ENCODE assay signal across 14 cellular contexts in genomic region chr17:28468033-28468735, GRCh38. TPM values are rescaled to one million over a fixed set of nuclear protein-coding genes. Genes with fewer than 3 reads are reported as not detected.
"Had no signal": no experiment of that assay in that cellular context is flagged by ENCODE, and none has a peak within 500 bp of the region (broad histone marks: within the 10 kb centered on the region; RNA-seq: fewer than 3 reads in every experiment).

No MANE protein-coding gene starts in this region.

RNA-seq across cellular contexts. Expression of gene SLC13A2, which starts 5.3 kb away (rescaled TPM):
- total RNA-seq: activated CD4-positive, alpha-beta memory T cell treated with anti-CD3 and anti-CD28 coated beads, Interleukin-2, amount 10 ng/mL, durations not matched to agents 7 days and 5 days; activated CD4-positive, alpha-beta T cell treated with anti-CD3 and anti-CD28 coated beads, Interleukin-2, amount 10 ng/mL, durations not matched to agents 7 days and 5 days; activated naive CD4-positive, alpha-beta T cell treated with anti-CD3 and anti-CD28 coated beads, Interleukin-2, amount 50 U/mL, for 72 hours; activated T-cell treated with anti-CD3 and anti-CD28 coated beads, Interleukin-2, amount 50 U/mL, for 4 hours; activated T-helper 17 cell treated with anti-CD3 and anti-CD28 coated beads, Interleukin-2, amount 50 U/mL, for 72 hours; left ventricle myocardium superior; lung microvascular endothelial cell; renal cortical epithelial cell; uterus had no signal
- polyA plus RNA-seq: neural cell, ovary had no signal

RNA-seq across cellular contexts. Expression of gene FOXN1, which starts 38.0 kb away (rescaled TPM):
- total RNA-seq: activated CD4-positive, alpha-beta memory T cell treated with anti-CD3 and anti-CD28 coated beads, Interleukin-2, amount 10 ng/mL, durations not matched to agents 7 days and 5 days; activated CD4-positive, alpha-beta T cell treated with anti-CD3 and anti-CD28 coated beads, Interleukin-2, amount 10 ng/mL, durations not matched to agents 7 days and 5 days; activated naive CD4-positive, alpha-beta T cell treated with anti-CD3 and anti-CD28 coated beads, Interleukin-2, amount 50 U/mL, for 72 hours; activated T-cell treated with anti-CD3 and anti-CD28 coated beads, Interleukin-2, amount 50 U/mL, for 4 hours; activated T-helper 17 cell treated with anti-CD3 and anti-CD28 coated beads, Interleukin-2, amount 50 U/mL, for 72 hours; hepatocyte; left ventricle myocardium superior; lung microvascular endothelial cell; ovary; renal cortical epithelial cell; right lobe of liver; uterus had no signal
- polyA plus RNA-seq: neural cell, ovary, small intestine had no signal
